Comparison of ENCODE assay signal across 9 cellular contexts in the genomic region with DNA sequence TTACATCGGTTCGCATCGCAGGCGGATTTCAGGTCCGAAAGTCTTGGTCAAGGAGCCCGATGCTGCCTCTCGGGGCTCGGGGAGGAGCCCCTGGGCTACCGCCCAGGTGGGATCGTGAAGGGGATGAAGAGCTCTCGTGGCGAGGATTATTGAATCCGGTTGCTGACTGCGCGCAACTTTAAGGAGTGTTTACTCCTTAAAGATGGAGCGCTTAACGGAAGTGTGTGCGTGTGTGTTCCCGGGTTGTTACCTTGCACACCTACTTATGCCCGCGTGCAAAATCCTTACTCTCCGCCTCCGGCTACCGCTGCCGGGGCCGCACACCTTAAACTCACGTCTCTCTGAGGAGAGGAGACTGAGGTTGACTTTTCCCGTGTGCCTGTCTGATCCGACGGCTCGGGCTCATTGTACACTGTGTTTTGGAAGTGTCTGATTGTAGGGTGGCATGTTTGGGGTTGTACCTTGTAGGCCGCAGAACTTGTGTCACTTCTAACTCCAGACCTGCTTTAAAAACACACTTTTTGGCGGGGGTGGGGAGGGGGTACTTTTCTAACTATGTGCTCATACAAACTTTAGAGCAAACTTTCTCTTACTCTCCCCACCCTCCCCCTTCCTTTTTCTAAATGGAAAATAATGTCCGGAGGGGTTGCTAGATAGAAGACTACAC. TPM values are rescaled to one million over a fixed set of nuclear protein-coding genes. Genes with fewer than 3 reads are reported as not detected.
DNase-seq lines count a peak whose midpoint lies in the region; ATAC-seq and TF ChIP-seq lines count a peak whose summit lies in the region.
"Not testable (repeated sequence)": the region's sequence is repeated elsewhere in the genome, so short reads cannot be mapped to it uniquely, and the experiment has no call there.
"Had no signal": no experiment of that assay in that cellular context is flagged by ENCODE, and none has a peak within 500 bp of the region (broad histone marks: within the 10 kb centered on the region; RNA-seq: fewer than 3 reads in every experiment).

No MANE protein-coding gene starts in this region.

- H3K27me3 Mint-ChIP-seq in activated T-helper 2 cell treated with anti-CD3 and anti-CD28 coated beads, Interferon-gamma antibody, Interleukin-2, Interleukin-4, amounts not matched to agents 10 μg/mL and 5 μg/mL and 100 μg/mL, durations not matched to agents 14 hours and 24 hours and 36 hours (ENCODE audit: low read depth) = peaks cover 26% of the 10 kb centered on the region

- H3K4me1 ChIP-seq in ACC112 (ENCODE audit: control insufficient read depth, insufficient read depth, low read length, unreplicated experiment) = peaks cover 10% of the 10 kb centered on the region
- H3K4me1 ChIP-seq in left ventricle myocardium inferior = peaks cover 19% of the 10 kb centered on the region
- H3K4me1 ChIP-seq in mucosa of rectum (ENCODE audit: control insufficient read depth in 2 of 2, insufficient read depth in 2 of 2, low read length in 2 of 2) = not testable (repeated sequence)

- peak overlapping the region; percentile 85 for H3K4me3 ChIP-seq in ACC112 (ENCODE audit: low read depth, low read length)
- H3K4me3 ChIP-seq in coronary artery = peak overlapping the region; percentile 84
- peak overlapping the region; percentile 79 for H3K4me3 ChIP-seq in left ventricle myocardium inferior
- H3K4me3 ChIP-seq in mucosa of rectum (ENCODE audit: low read length in 2 of 2) = peak overlapping the region; percentile 74

- H3K9me3 ChIP-seq in left ventricle myocardium inferior (replicated peaks); mucosa of rectum (ENCODE audit: control insufficient read depth in 2 of 2, low read length in 2 of 2): not testable (repeated sequence)

- intact Hi-C loops in activated T-helper 2 cell treated with anti-CD3 and anti-CD28 coated beads, Interferon-gamma antibody, Interleukin-2, Interleukin-4, amounts not matched to agents 10 μg/mL and 5 μg/mL and 100 μg/mL, durations not matched to agents 14 hours and 24 hours and 36 hours (cut with micrococcal nuclease) = loop anchor here (5.0 kb wide), 2 partner anchors 102 to 363 kb away; partner anchors contain the start of gene TEFM
- intact Hi-C loops in left ventricle myocardium inferior (cut with micrococcal nuclease) = not testable (repeated sequence)

- H3K36me3 Mint-ChIP-seq in activated T-helper 2 cell treated with anti-CD3 and anti-CD28 coated beads, Interferon-gamma antibody, Interleukin-2, Interleukin-4, amounts not matched to agents 10 μg/mL and 5 μg/mL and 100 μg/mL, durations not matched to agents 14 hours and 24 hours and 36 hours (ENCODE audit: low read depth) = not testable (repeated sequence)

- H3K9ac ChIP-seq in mucosa of rectum (ENCODE audit: low read depth in 1 of 2, low read length in 2 of 2) = peak overlapping the region; percentile 63 to 79

- not testable (repeated sequence) for H3K36me3 ChIP-seq in ACC112 (ENCODE audit: insufficient read depth, low read length); left ventricle myocardium inferior; mucosa of rectum (ENCODE audit: control insufficient read depth in 2 of 2, insufficient read depth in 2 of 2, low read length in 2 of 2)

- not testable (repeated sequence) for H3K27ac ChIP-seq in ACC112 (ENCODE audit: low read depth, low read length)
- H3K27ac ChIP-seq in coronary artery (peak overlapping the region; percentile 71 to 93), left ventricle myocardium inferior (replicated peaks) (peak overlapping the region; percentile 90), mucosa of rectum (ENCODE audit: low read depth in 2 of 2, low read length in 2 of 2) (peak overlapping the region; percentile 48 to 56)

- peak overlapping the region; percentile 79 for H3K4me3 Mint-ChIP-seq in activated T-helper 2 cell treated with anti-CD3 and anti-CD28 coated beads, Interferon-gamma antibody, Interleukin-2, Interleukin-4, amounts not matched to agents 10 μg/mL and 5 μg/mL and 100 μg/mL, durations not matched to agents 14 hours and 24 hours and 36 hours (ENCODE audit: low read depth)

- H3K9me3 Mint-ChIP-seq in activated T-helper 2 cell treated with anti-CD3 and anti-CD28 coated beads, Interferon-gamma antibody, Interleukin-2, Interleukin-4, amounts not matched to agents 10 μg/mL and 5 μg/mL and 100 μg/mL, durations not matched to agents 14 hours and 24 hours and 36 hours = not testable (repeated sequence)

- H3K27me3 ChIP-seq in ACC112 (ENCODE audit: insufficient read depth, low read length); left ventricle myocardium inferior (ENCODE audit: low read depth); mucosa of rectum (ENCODE audit: control insufficient read depth in 2 of 2, insufficient read depth in 2 of 2, low read length in 2 of 2): not testable (repeated sequence)

- peak overlapping the region; percentile 46 for H3K27ac Mint-ChIP-seq in activated T-helper 2 cell treated with anti-CD3 and anti-CD28 coated beads, Interferon-gamma antibody, Interleukin-2, Interleukin-4, amounts not matched to agents 10 μg/mL and 5 μg/mL and 100 μg/mL, durations not matched to agents 14 hours and 24 hours and 36 hours

- H3K79me2 ChIP-seq in ACC112 (ENCODE audit: control insufficient read depth, insufficient read depth, low read length, unreplicated experiment) = not testable (repeated sequence)

- peak; percentile 50 for DNase-seq in RKO (ENCODE audit: low spot score)
- not testable (repeated sequence) for DNase-seq in activated T-helper 2 cell treated with anti-CD3 and anti-CD28 coated beads, Interferon-gamma antibody, Interleukin-2, Interleukin-4, amounts not matched to agents 10 μg/mL and 5 μg/mL and 100 μg/mL, durations not matched to agents 14 hours and 24 hours and 36 hours (ENCODE audit: low spot score); coronary artery (ENCODE audit: low spot score); left ventricle myocardium inferior
- peak; percentile 28 to 33 for DNase-seq in stimulated activated CD4-positive, alpha-beta T cell treated with anti-CD3 and anti-CD28 coated beads, Interleukin-2, amount 100 ng/mL, for 24 hours

- peak; percentile 30 for ATAC-seq in GM21723 (IDR thresholded peaks at IDR 0.05; ENCODE audit: unreplicated experiment)

- peak overlapping the region; percentile 87 for H2AFZ ChIP-seq in ACC112 (ENCODE audit: low read length, unreplicated experiment)

- not testable (repeated sequence) for TF ChIP-seq CTCF in coronary artery (IDR thresholded peaks at IDR 0.05); left ventricle myocardium inferior (IDR thresholded peaks at IDR 0.05; ENCODE audit: borderline replicate concordance)

- H3K4me1 Mint-ChIP-seq in activated T-helper 2 cell treated with anti-CD3 and anti-CD28 coated beads, Interferon-gamma antibody, Interleukin-2, Interleukin-4, amounts not matched to agents 10 μg/mL and 5 μg/mL and 100 μg/mL, durations not matched to agents 14 hours and 24 hours and 36 hours (ENCODE audit: low read depth) = peaks cover 13% of the 10 kb centered on the region

RNA-seq across cellular contexts. Expression of gene RNF135, which starts 38.3 kb away (rescaled TPM):
- total RNA-seq in activated T-helper 2 cell treated with anti-CD3 and anti-CD28 coated beads, Interferon-gamma antibody, Interleukin-2, Interleukin-4, amounts not matched to agents 10 μg/mL and 5 μg/mL and 100 μg/mL, durations not matched to agents 14 hours and 24 hours and 36 hours = 9.2 and 10.5 TPM in 2 replicates
- 4.6 TPM for total RNA-seq in left ventricle myocardium inferior
- total RNA-seq: K562 had no signal
